ENCODE assay signal across 2 cellular contexts in the genomic region with DNA sequence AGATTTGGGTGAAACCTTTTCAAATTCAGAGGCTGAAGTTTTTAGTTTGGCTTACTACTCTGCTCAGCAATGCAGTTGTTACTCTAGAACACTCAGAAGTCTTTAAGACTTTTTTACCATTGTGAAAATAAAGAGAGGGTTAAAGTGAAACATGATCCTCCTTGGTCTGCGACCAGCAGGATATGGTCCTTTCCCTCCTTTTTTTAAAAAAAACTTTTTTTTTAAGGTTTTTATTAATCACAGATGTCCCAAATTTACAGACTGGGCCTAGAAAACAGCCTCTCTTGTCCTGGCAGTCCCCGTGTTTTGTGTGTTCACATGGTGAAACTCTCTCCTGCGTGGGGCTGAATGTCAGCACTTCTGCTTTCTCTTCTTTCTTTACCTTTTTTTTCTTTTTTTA.
TF ChIP-seq lines count a peak whose summit lies in the region.

No MANE protein-coding gene starts in this region.

TF ChIP-seq in GM23338, 12 proteins besides CTCF, POLR2A, EP300 and RAD21 (continues in another document):
- TF ChIP-seq, protein P1, sequence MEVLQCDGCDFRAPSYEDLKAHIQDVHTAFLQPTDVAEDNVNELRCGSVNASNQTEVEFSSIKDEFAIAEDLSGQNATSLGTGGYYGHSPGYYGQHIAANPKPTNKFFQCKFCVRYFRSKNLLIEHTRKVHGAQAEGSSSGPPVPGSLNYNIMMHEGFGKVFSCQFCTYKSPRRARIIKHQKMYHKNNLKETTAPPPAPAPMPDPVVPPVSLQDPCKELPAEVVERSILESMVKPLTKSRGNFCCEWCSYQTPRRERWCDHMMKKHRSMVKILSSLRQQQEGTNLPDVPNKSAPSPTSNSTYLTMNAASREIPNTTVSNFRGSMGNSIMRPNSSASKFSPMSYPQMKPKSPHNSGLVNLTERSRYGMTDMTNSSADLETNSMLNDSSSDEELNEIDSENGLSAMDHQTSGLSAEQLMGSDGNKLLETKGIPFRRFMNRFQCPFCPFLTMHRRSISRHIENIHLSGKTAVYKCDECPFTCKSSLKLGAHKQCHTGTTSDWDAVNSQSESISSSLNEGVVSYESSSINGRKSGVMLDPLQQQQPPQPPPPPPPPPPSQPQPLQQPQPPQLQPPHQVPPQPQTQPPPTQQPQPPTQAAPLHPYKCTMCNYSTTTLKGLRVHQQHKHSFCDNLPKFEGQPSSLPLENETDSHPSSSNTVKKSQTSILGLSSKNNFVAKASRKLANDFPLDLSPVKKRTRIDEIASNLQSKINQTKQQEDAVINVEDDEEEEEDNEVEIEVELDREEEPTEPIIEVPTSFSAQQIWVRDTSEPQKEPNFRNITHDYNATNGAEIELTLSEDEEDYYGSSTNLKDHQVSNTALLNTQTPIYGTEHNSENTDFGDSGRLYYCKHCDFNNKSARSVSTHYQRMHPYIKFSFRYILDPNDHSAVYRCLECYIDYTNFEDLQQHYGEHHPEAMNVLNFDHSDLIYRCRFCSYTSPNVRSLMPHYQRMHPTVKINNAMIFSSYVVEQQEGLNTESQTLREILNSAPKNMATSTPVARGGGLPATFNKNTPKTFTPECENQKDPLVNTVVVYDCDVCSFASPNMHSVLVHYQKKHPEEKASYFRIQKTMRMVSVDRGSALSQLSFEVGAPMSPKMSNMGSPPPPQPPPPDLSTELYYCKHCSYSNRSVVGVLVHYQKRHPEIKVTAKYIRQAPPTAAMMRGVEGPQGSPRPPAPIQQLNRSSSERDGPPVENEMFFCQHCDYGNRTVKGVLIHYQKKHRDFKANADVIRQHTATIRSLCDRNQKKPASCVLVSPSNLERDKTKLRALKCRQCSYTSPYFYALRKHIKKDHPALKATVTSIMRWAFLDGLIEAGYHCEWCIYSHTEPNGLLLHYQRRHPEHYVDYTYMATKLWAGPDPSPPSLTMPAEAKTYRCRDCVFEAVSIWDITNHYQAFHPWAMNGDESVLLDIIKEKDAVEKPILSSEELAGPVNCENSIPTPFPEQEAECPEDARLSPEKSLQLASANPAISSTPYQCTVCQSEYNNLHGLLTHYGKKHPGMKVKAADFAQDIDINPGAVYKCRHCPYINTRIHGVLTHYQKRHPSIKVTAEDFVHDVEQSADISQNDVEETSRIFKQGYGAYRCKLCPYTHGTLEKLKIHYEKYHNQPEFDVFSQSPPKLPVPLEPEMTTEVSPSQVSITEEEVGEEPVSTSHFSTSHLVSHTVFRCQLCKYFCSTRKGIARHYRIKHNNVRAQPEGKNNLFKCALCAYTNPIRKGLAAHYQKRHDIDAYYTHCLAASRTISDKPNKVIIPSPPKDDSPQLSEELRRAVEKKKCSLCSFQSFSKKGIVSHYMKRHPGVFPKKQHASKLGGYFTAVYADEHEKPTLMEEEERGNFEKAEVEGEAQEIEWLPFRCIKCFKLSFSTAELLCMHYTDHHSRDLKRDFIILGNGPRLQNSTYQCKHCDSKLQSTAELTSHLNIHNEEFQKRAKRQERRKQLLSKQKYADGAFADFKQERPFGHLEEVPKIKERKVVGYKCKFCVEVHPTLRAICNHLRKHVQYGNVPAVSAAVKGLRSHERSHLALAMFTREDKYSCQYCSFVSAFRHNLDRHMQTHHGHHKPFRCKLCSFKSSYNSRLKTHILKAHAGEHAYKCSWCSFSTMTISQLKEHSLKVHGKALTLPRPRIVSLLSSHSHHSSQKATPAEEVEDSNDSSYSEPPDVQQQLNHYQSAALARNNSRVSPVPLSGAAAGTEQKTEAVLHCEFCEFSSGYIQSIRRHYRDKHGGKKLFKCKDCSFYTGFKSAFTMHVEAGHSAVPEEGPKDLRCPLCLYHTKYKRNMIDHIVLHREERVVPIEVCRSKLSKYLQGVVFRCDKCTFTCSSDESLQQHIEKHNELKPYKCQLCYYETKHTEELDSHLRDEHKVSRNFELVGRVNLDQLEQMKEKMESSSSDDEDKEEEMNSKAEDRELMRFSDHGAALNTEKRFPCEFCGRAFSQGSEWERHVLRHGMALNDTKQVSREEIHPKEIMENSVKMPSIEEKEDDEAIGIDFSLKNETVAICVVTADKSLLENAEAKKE (CRISPR knock-in tag; IDR thresholded peaks at IDR 0.05), result no peak
- TF ChIP-seq EZH2 (IDR thresholded peaks at IDR 0.05; ENCODE audit: low read depth, unreplicated experiment), result no peak
- no peak for TF ChIP-seq STAT1 (IDR thresholded peaks at IDR 0.05; ENCODE audit: unreplicated experiment)
- TF ChIP-seq POLR2AphosphoS5 (IDR thresholded peaks at IDR 0.05; ENCODE audit: low read depth), result no peak
- TF ChIP-seq EZH2phosphoT487 (IDR thresholded peaks at IDR 0.05; ENCODE audit: unreplicated experiment), result no peak
- TF ChIP-seq, protein P2, sequence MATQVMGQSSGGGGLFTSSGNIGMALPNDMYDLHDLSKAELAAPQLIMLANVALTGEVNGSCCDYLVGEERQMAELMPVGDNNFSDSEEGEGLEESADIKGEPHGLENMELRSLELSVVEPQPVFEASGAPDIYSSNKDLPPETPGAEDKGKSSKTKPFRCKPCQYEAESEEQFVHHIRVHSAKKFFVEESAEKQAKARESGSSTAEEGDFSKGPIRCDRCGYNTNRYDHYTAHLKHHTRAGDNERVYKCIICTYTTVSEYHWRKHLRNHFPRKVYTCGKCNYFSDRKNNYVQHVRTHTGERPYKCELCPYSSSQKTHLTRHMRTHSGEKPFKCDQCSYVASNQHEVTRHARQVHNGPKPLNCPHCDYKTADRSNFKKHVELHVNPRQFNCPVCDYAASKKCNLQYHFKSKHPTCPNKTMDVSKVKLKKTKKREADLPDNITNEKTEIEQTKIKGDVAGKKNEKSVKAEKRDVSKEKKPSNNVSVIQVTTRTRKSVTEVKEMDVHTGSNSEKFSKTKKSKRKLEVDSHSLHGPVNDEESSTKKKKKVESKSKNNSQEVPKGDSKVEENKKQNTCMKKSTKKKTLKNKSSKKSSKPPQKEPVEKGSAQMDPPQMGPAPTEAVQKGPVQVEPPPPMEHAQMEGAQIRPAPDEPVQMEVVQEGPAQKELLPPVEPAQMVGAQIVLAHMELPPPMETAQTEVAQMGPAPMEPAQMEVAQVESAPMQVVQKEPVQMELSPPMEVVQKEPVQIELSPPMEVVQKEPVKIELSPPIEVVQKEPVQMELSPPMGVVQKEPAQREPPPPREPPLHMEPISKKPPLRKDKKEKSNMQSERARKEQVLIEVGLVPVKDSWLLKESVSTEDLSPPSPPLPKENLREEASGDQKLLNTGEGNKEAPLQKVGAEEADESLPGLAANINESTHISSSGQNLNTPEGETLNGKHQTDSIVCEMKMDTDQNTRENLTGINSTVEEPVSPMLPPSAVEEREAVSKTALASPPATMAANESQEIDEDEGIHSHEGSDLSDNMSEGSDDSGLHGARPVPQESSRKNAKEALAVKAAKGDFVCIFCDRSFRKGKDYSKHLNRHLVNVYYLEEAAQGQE (IDR thresholded peaks at IDR 0.05; ENCODE audit: unreplicated experiment), result no peak
- no peak for TF ChIP-seq CREB1 (CRISPR knock-in tag; IDR thresholded peaks at IDR 0.05; ENCODE audit: low read depth)
- TF ChIP-seq NANOG (IDR thresholded peaks at IDR 0.05; ENCODE audit: borderline replicate concordance), result no peak
- TF ChIP-seq ZNF114 (CRISPR knock-in tag; IDR thresholded peaks at IDR 0.05), result no peak
- TF ChIP-seq, protein P3, sequence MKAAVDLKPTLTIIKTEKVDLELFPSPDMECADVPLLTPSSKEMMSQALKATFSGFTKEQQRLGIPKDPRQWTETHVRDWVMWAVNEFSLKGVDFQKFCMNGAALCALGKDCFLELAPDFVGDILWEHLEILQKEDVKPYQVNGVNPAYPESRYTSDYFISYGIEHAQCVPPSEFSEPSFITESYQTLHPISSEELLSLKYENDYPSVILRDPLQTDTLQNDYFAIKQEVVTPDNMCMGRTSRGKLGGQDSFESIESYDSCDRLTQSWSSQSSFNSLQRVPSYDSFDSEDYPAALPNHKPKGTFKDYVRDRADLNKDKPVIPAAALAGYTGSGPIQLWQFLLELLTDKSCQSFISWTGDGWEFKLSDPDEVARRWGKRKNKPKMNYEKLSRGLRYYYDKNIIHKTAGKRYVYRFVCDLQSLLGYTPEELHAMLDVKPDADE (IDR thresholded peaks at IDR 0.05), result no peak

TF ChIP-seq in HepG2, 621 proteins besides CTCF, POLR2A, EP300 and RAD21 (continued from another document):
- TF ChIP-seq, protein P4, sequence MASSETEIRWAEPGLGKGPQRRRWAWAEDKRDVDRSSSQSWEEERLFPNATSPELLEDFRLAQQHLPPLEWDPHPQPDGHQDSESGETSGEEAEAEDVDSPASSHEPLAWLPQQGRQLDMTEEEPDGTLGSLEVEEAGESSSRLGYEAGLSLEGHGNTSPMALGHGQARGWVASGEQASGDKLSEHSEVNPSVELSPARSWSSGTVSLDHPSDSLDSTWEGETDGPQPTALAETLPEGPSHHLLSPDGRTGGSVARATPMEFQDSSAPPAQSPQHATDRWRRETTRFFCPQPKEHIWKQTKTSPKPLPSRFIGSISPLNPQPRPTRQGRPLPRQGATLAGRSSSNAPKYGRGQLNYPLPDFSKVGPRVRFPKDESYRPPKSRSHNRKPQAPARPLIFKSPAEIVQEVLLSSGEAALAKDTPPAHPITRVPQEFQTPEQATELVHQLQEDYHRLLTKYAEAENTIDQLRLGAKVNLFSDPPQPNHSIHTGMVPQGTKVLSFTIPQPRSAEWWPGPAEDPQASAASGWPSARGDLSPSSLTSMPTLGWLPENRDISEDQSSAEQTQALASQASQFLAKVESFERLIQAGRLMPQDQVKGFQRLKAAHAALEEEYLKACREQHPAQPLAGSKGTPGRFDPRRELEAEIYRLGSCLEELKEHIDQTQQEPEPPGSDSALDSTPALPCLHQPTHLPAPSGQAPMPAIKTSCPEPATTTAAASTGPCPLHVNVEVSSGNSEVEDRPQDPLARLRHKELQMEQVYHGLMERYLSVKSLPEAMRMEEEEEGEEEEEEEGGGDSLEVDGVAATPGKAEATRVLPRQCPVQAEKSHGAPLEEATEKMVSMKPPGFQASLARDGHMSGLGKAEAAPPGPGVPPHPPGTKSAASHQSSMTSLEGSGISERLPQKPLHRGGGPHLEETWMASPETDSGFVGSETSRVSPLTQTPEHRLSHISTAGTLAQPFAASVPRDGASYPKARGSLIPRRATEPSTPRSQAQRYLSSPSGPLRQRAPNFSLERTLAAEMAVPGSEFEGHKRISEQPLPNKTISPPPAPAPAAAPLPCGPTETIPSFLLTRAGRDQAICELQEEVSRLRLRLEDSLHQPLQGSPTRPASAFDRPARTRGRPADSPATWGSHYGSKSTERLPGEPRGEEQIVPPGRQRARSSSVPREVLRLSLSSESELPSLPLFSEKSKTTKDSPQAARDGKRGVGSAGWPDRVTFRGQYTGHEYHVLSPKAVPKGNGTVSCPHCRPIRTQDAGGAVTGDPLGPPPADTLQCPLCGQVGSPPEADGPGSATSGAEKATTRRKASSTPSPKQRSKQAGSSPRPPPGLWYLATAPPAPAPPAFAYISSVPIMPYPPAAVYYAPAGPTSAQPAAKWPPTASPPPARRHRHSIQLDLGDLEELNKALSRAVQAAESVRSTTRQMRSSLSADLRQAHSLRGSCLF (CRISPR knock-in tag; IDR thresholded peaks at IDR 0.05; ENCODE audit: borderline replicate concordance), result no peak
- TF ChIP-seq, protein P5, sequence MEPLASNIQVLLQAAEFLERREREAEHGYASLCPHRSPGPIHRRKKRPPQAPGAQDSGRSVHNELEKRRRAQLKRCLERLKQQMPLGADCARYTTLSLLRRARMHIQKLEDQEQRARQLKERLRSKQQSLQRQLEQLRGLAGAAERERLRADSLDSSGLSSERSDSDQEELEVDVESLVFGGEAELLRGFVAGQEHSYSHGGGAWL (CRISPR knock-in tag; IDR thresholded peaks at IDR 0.05), result no peak
- TF ChIP-seq, protein P6, sequence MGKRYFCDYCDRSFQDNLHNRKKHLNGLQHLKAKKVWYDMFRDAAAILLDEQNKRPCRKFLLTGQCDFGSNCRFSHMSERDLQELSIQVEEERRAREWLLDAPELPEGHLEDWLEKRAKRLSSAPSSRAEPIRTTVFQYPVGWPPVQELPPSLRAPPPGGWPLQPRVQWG (CRISPR knock-in tag; IDR thresholded peaks at IDR 0.05; ENCODE audit: borderline replicate concordance, low read depth), result no peak
- TF ChIP-seq ZNF24 (IDR thresholded peaks at IDR 0.05) (no peak), ZNF510 (CRISPR knock-in tag; IDR thresholded peaks at IDR 0.05; ENCODE audit: low read depth) (no peak), GLI4 (CRISPR knock-in tag; IDR thresholded peaks at IDR 0.05; ENCODE audit: borderline replicate concordance) (no peak), ZFP62 (CRISPR knock-in tag; IDR thresholded peaks at IDR 0.05) (no peak), ZNF724P (CRISPR knock-in tag; IDR thresholded peaks at IDR 0.05; ENCODE audit: borderline replicate concordance) (no peak), ZNF546 (CRISPR knock-in tag; conservative IDR thresholded peaks at IDR 0.05) (no peak), ZNF468 (CRISPR knock-in tag; IDR thresholded peaks at IDR 0.05) (no peak), SYNCRIP (IDR thresholded peaks at IDR 0.05; ENCODE audit: insufficient read depth, low read depth, low read length) (no peak), KAT7 (CRISPR knock-in tag; IDR thresholded peaks at IDR 0.05; ENCODE audit: borderline replicate concordance) (no peak)
- TF ChIP-seq, protein P2 (IDR thresholded peaks at IDR 0.05; ENCODE audit: borderline replicate concordance in 1 of 2, low read depth in 1 of 2, low read length in 2 of 2), result no peak
